Comparison of ENCODE assay signal across 14 cellular contexts in the genomic region with DNA sequence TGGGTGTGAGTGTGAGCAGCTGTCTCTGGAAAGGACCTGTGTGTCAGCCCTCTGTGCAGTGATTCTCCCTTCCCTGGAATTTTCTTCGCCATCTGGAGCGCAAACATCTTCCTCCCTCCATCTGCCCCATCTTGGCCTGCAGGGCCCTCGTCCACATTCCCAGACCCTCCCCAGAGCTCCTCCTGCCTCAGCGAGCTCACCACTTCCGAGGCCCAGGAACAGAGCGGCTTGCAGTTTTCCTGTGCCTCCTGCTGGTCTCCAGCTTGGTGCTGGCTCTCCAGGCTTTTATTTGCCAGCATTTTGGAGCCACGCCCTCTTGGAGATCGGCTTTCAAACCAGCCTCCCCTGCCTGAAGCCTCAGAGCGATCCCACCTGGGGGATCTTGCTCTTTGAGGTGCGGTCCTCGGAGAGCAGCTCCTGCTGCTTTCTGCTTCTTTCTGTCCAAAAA. TPM values are rescaled to one million over a fixed set of nuclear protein-coding genes. Genes with fewer than 3 reads are reported as not detected.
DNase-seq lines count a peak whose midpoint lies in the region; ATAC-seq and TF ChIP-seq lines count a peak whose summit lies in the region.
"Had no signal": no experiment of that assay in that cellular context is flagged by ENCODE, and none has a peak within 500 bp of the region (broad histone marks: within the 10 kb centered on the region; RNA-seq: fewer than 3 reads in every experiment).

A gene with protein sequence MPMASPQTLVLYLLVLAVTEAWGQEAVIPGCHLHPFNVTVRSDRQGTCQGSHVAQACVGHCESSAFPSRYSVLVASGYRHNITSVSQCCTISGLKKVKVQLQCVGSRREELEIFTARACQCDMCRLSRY (minus strand): TSS at position 260 of the 448 bp plus-strand sequence. CDS start 433 bp downstream, outside the sequence.

- no TSS peak for BruUV-seq in PC-3 (replicated peaks; lab: Mats Ljungman, UMichigan)

- H3K9me3 Mint-ChIP-seq in activated naive CD8-positive, alpha-beta T cell treated with anti-CD3 and anti-CD28 coated beads, Interleukin-2, amount 10 ng/mL, durations not matched to agents 7 days and 5 days = no peaks in the 10 kb centered on the region
- no peaks in the 10 kb centered on the region for H3K9me3 Mint-ChIP-seq in activated naive CD8-positive, alpha-beta T cell treated with anti-CD3 and anti-CD28 coated beads, Interleukin-2, amount 50 U/mL, for 24 hours
- H3K9me3 Mint-ChIP-seq: effector memory CD8-positive, alpha-beta T cell; stimulated activated naive CD8-positive, alpha-beta T cell treated with anti-CD3 and anti-CD28 coated beads, Interleukin-15, amount 100 ng/mL, for 72 hours had no signal

- H3K9me3 ChIP-seq in PC-3 (ENCODE audit: low read length) = no peaks in the 10 kb centered on the region
- H3K9me3 ChIP-seq in hepatocyte (ENCODE audit: low read depth) = no peaks in the 10 kb centered on the region
- H3K9me3 ChIP-seq in upper lobe of right lung = no peaks in the 10 kb centered on the region

- no peaks in the 10 kb centered on the region for H4K20me1 ChIP-seq in PC-3 (ENCODE audit: low read length)
- no peaks in the 10 kb centered on the region for H4K20me1 ChIP-seq in hepatocyte (ENCODE audit: insufficient read depth, poor library complexity, severe bottlenecking)

- CTCF ChIA-PET in PC-3 (lab: Charles Lee) = interaction anchor here (0.7 kb wide), 1 partner anchor 22 kb away, joined by 3 read pairs; no protein-coding TSS in a partner anchor

- H3K27me3 Mint-ChIP-seq in activated naive CD8-positive, alpha-beta T cell treated with anti-CD3 and anti-CD28 coated beads, Interleukin-2, amount 10 ng/mL, durations not matched to agents 7 days and 5 days = peaks cover 6% of the 10 kb centered on the region
- H3K27me3 Mint-ChIP-seq in activated naive CD8-positive, alpha-beta T cell treated with anti-CD3 and anti-CD28 coated beads, Interleukin-2, amount 50 U/mL, for 24 hours = peaks cover 1% of the 10 kb centered on the region
- H3K27me3 Mint-ChIP-seq: stimulated activated naive CD8-positive, alpha-beta T cell treated with anti-CD3 and anti-CD28 coated beads, Interleukin-15, amount 100 ng/mL, for 72 hours had no signal

- H2AFZ ChIP-seq in PC-3 (ENCODE audit: low read length) (no peak within 1 kb of the TSS), hepatocyte (no peak within 1 kb of the TSS)

- H3K4me3 ChIP-seq in PC-3 (ENCODE audit: low read length) (no peak within 1 kb of the TSS), hepatocyte (no peak within 1 kb of the TSS), upper lobe of right lung (no peak within 1 kb of the TSS)
- H3K4me3 ChIP-seq: smooth muscle cell had no signal

- peaks cover 6% of the 10 kb centered on the region for H3K36me3 ChIP-seq in PC-3 (ENCODE audit: low read depth, low read length)
- H3K36me3 ChIP-seq in hepatocyte (replicated peaks; ENCODE audit: insufficient read depth, low read depth) = no peaks in the 10 kb centered on the region
- H3K36me3 ChIP-seq in upper lobe of right lung = peaks cover 31% of the 10 kb centered on the region

- H3K9me2 ChIP-seq in PC-3 (replicated peaks; ENCODE audit: low read length) (no peaks in the 10 kb centered on the region), hepatocyte (replicated peaks; ENCODE audit: insufficient read depth) (no peaks in the 10 kb centered on the region)

- no peak within 1 kb of the TSS for H3K4me3 Mint-ChIP-seq in activated naive CD8-positive, alpha-beta T cell treated with anti-CD3 and anti-CD28 coated beads, Interleukin-2, amount 10 ng/mL, durations not matched to agents 7 days and 5 days
- H3K4me3 Mint-ChIP-seq in activated naive CD8-positive, alpha-beta T cell treated with anti-CD3 and anti-CD28 coated beads, Interleukin-2, amount 50 U/mL, for 24 hours = no peak within 1 kb of the TSS
- H3K4me3 Mint-ChIP-seq: effector memory CD8-positive, alpha-beta T cell; stimulated activated naive CD8-positive, alpha-beta T cell treated with anti-CD3 and anti-CD28 coated beads, Interleukin-15, amount 100 ng/mL, for 72 hours had no signal

- intact Hi-C loops in PC-3 (cut with micrococcal nuclease) = no loop called here
- intact Hi-C loops in upper lobe of right lung (cut with DNase I) = no loop called here

- no peak for ATAC-seq in activated naive CD8-positive, alpha-beta T cell treated with anti-CD3 and anti-CD28 coated beads, Interleukin-2, amount 10 ng/mL, durations not matched to agents 7 days and 5 days (ENCODE audit: low read depth)
- no peak for ATAC-seq in activated naive CD8-positive, alpha-beta T cell treated with anti-CD3 and anti-CD28 coated beads, Interleukin-2, amount 50 U/mL, for 24 hours
- peak; percentile 30; the same call in 1 of the 2 replicates for ATAC-seq in PC-3
- no peak for ATAC-seq in upper lobe of right lung
- ATAC-seq: effector memory CD8-positive, alpha-beta T cell; left lobe of liver; stimulated activated naive CD8-positive, alpha-beta T cell treated with anti-CD3 and anti-CD28 coated beads, Interleukin-15, amount 100 ng/mL, for 72 hours had no signal

- 42% methylated on average over 11 of the region's 11 CpGs for WGBS in hepatocyte (ENCODE audit: low lambda C conversion rate, missing lambda C conversion rate)

- H3K27ac Mint-ChIP-seq in activated naive CD8-positive, alpha-beta T cell treated with anti-CD3 and anti-CD28 coated beads, Interleukin-2, amount 10 ng/mL, durations not matched to agents 7 days and 5 days = peak within 1 kb of the TSS; percentile 12
- H3K27ac Mint-ChIP-seq in activated naive CD8-positive, alpha-beta T cell treated with anti-CD3 and anti-CD28 coated beads, Interleukin-2, amount 50 U/mL, for 24 hours = no peak within 1 kb of the TSS

- H3F3A ChIP-seq in PC-3 (ENCODE audit: low read length, unreplicated experiment) = no peaks in the 10 kb centered on the region

- no peak within 1 kb of the TSS for H3K27ac ChIP-seq in PC-3 (ENCODE audit: low read length)
- H3K27ac ChIP-seq in hepatocyte = no peak within 1 kb of the TSS
- no peak within 1 kb of the TSS for H3K27ac ChIP-seq in upper lobe of right lung
- H3K27ac ChIP-seq: C4-2B had no signal

- H3K4me1 ChIP-seq in PC-3 (ENCODE audit: insufficient read depth, low read length) (no peaks in the 10 kb centered on the region), hepatocyte (ENCODE audit: insufficient read depth) (peaks cover 8% of the 10 kb centered on the region), upper lobe of right lung (no peaks in the 10 kb centered on the region)

- H3K36me3 Mint-ChIP-seq in activated naive CD8-positive, alpha-beta T cell treated with anti-CD3 and anti-CD28 coated beads, Interleukin-2, amount 10 ng/mL, durations not matched to agents 7 days and 5 days = peaks cover 7% of the 10 kb centered on the region
- no peaks in the 10 kb centered on the region for H3K36me3 Mint-ChIP-seq in activated naive CD8-positive, alpha-beta T cell treated with anti-CD3 and anti-CD28 coated beads, Interleukin-2, amount 50 U/mL, for 24 hours (ENCODE audit: low read depth)

- no peak within 1 kb of the TSS for H3K9ac ChIP-seq in PC-3 (ENCODE audit: low read length)

- H3K79me2 ChIP-seq in PC-3 (ENCODE audit: low read length) (no peaks in the 10 kb centered on the region), hepatocyte (no peaks in the 10 kb centered on the region)

- DNase-seq in activated naive CD8-positive, alpha-beta T cell treated with anti-CD3 and anti-CD28 coated beads, Interleukin-2, amount 10 ng/mL, durations not matched to agents 7 days and 5 days = no peak
- no peak for DNase-seq in activated naive CD8-positive, alpha-beta T cell treated with anti-CD3 and anti-CD28 coated beads, Interleukin-2, amount 50 U/mL, for 24 hours
- DNase-seq in PC-3 (peak; percentile 15), hepatocyte (ENCODE audit: low spot score) (no peak), upper lobe of right lung (peak; percentile 39), mesenteric fat pad (ENCODE audit: low spot score) (no peak), epidermal melanocyte (ENCODE audit: insufficient read length, low spot score) (no peak), 8988T (no peak)
- DNase-seq: effector memory CD8-positive, alpha-beta T cell; stimulated activated naive CD8-positive, alpha-beta T cell treated with anti-CD3 and anti-CD28 coated beads, Interleukin-15, amount 100 ng/mL, for 72 hours; T1000 had no signal

- POLR2A ChIA-PET in activated naive CD8-positive, alpha-beta T cell treated with anti-CD3 and anti-CD28 coated beads, Interleukin-2, amount 10 ng/mL, durations not matched to agents 7 days and 5 days (lab: Charles Lee) = no interaction called here
- POLR2A ChIA-PET in PC-3 (lab: Charles Lee; ENCODE audit: unreplicated experiment) = no interaction called here

- TF ChIP-seq CTCF in PC-3 (conservative IDR thresholded peaks at IDR 0.05; ENCODE audit: low read depth, low read length) (no peak), hepatocyte (IDR thresholded peaks at IDR 0.05; ENCODE audit: poor library complexity) (no peak), upper lobe of right lung (IDR thresholded peaks at IDR 0.05) (no peak)

- no peaks in the 10 kb centered on the region for H3K4me1 Mint-ChIP-seq in activated naive CD8-positive, alpha-beta T cell treated with anti-CD3 and anti-CD28 coated beads, Interleukin-2, amount 10 ng/mL, durations not matched to agents 7 days and 5 days
- H3K4me1 Mint-ChIP-seq in activated naive CD8-positive, alpha-beta T cell treated with anti-CD3 and anti-CD28 coated beads, Interleukin-2, amount 50 U/mL, for 24 hours = no peaks in the 10 kb centered on the region
- H3K4me1 Mint-ChIP-seq: stimulated activated naive CD8-positive, alpha-beta T cell treated with anti-CD3 and anti-CD28 coated beads, Interleukin-15, amount 100 ng/mL, for 72 hours had no signal

- no peaks in the 10 kb centered on the region for H3K27me3 ChIP-seq in PC-3 (ENCODE audit: low read length)
- no peaks in the 10 kb centered on the region for H3K27me3 ChIP-seq in hepatocyte
- no peaks in the 10 kb centered on the region for H3K27me3 ChIP-seq in upper lobe of right lung

- H3K4me2 ChIP-seq in PC-3 (ENCODE audit: low read length) = no peak within 1 kb of the TSS
- H3K4me2 ChIP-seq in hepatocyte = peak within 1 kb of the TSS; percentile 29
- H3K4me2 ChIP-seq: smooth muscle cell had no signal

RNA-seq across cellular contexts. Expression of the gene that starts here (rescaled TPM):
- not detected for total RNA-seq in activated naive CD8-positive, alpha-beta T cell treated with anti-CD3 and anti-CD28 coated beads, Interleukin-2, amount 10 ng/mL, durations not matched to agents 7 days and 5 days
- total RNA-seq in PC-3 (2014; rRNA removed) = not detected in 2 replicates
- 2.0 TPM in 1 of 2 replicates, not detected in the other for total RNA-seq in hepatocyte
- polyA plus RNA-seq in hepatocyte = not detected in 2 replicates
- not detected for total RNA-seq in upper lobe of right lung
- total RNA-seq in mesenteric fat pad = not detected
- total RNA-seq: smooth muscle cell had no signal

Comparison
In these comparisons a context has a peak if more than half of its experiments do, and no peak if none do; other contexts are left out.
1. Peak in DNase-seq and ATAC-seq in PC-3; RNA of the gene not detected or under 1 TPM.
2. Peak in DNase-seq in upper lobe of right lung; RNA of the gene not detected or under 1 TPM.